In the genomic region with DNA sequence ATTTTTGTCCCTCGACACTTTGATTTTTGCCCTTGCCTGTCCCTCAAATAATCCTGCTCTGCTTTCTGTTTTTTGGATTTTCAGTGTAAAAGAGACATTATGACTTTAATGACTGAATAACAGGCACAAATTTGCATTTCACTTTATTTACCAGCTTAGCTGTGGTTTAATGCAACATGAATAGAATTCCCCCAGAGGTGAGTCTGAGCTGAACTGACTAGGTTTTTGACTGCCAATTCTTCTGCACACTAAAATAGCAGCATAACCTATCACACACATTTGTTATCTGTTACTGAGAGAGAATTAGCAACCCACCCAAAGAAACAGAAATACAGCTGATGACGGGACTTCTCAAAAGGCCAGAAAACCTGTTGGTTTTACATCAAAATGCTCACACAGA, we compare ENCODE assay signal across 1 cellular context.
TF ChIP-seq lines count a peak whose summit lies in the region.

No MANE protein-coding gene starts in this region.

TF ChIP-seq in IMR-90, 13 proteins besides CTCF, POLR2A, EP300 and RAD21:
- TF ChIP-seq NFE2L2 (IDR thresholded peaks at IDR 0.05; ENCODE audit: low read depth, low read length): no peak
- TF ChIP-seq CEBPB (IDR thresholded peaks at IDR 0.05; ENCODE audit: low read depth, low read length): no peak
- TF ChIP-seq CHD1 (IDR thresholded peaks at IDR 0.05; ENCODE audit: low read depth, low read length): no peak
- TF ChIP-seq USF2 (IDR thresholded peaks at IDR 0.05; ENCODE audit: low read depth, low read length): no peak
- no peak for TF ChIP-seq MAZ (IDR thresholded peaks at IDR 0.05; ENCODE audit: borderline replicate concordance, low read depth, low read length)
- TF ChIP-seq MAFK (IDR thresholded peaks at IDR 0.05; ENCODE audit: low read depth, low read length): no peak
- no peak for TF ChIP-seq SMC3 (IDR thresholded peaks at IDR 0.05; ENCODE audit: low read depth, low read length)
- no peak for TF ChIP-seq RFX5 (IDR thresholded peaks at IDR 0.05; ENCODE audit: low read depth, low read length)
- TF ChIP-seq, protein P1, sequence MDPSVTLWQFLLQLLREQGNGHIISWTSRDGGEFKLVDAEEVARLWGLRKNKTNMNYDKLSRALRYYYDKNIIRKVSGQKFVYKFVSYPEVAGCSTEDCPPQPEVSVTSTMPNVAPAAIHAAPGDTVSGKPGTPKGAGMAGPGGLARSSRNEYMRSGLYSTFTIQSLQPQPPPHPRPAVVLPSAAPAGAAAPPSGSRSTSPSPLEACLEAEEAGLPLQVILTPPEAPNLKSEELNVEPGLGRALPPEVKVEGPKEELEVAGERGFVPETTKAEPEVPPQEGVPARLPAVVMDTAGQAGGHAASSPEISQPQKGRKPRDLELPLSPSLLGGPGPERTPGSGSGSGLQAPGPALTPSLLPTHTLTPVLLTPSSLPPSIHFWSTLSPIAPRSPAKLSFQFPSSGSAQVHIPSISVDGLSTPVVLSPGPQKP (IDR thresholded peaks at IDR 0.05; ENCODE audit: borderline replicate concordance, low read depth, low read length): no peak
- no peak for TF ChIP-seq RCOR1 (IDR thresholded peaks at IDR 0.05; ENCODE audit: insufficient replicate concordance, low read length)
